Comparison of ENCODE assay signal across 15 cellular contexts in genomic region chr7:44280993-44281721, GRCh38. TPM values are rescaled to one million over a fixed set of nuclear protein-coding genes. Genes with fewer than 3 reads are reported as not detected.
DNase-seq lines count a peak whose midpoint lies in the region; ATAC-seq and TF ChIP-seq lines count a peak whose summit lies in the region.
"Had no signal": no experiment of that assay in that cellular context is flagged by ENCODE, and none has a peak within 500 bp of the region (broad histone marks: within the 10 kb centered on the region; RNA-seq: fewer than 3 reads in every experiment).

No MANE protein-coding gene starts in this region.

- no peak overlapping the region for H2AFZ ChIP-seq in trophoblast cell (ENCODE audit: insufficient read depth, low read length, poor library complexity)

- no peaks in the 10 kb centered on the region for H3K27me3 Mint-ChIP-seq in Caco-2 (ENCODE audit: insufficient read depth, unreplicated experiment)
- H3K27me3 Mint-ChIP-seq: B cell; stimulated activated naive CD8-positive, alpha-beta T cell treated with anti-CD3 and anti-CD28 coated beads, Interleukin-15, Interleukin-2, amounts not matched to agents 100 ng/mL and 50 ng/mL, for 24 hours had no signal

- H3K23ac ChIP-seq in trophoblast cell (ENCODE audit: low read length) = no peak overlapping the region

- H3K9me3 Mint-ChIP-seq in Caco-2 (ENCODE audit: unreplicated experiment) = no peaks in the 10 kb centered on the region
- H3K9me3 Mint-ChIP-seq: stimulated activated naive CD8-positive, alpha-beta T cell treated with anti-CD3 and anti-CD28 coated beads, Interleukin-15, Interleukin-2, amounts not matched to agents 100 ng/mL and 50 ng/mL, for 24 hours had no signal

- H4K12ac ChIP-seq in trophoblast cell (ENCODE audit: low read depth, low read length) = no peak overlapping the region

- no peaks in the 10 kb centered on the region for H3K79me2 ChIP-seq in trophoblast cell (ENCODE audit: control insufficient read depth, insufficient read depth, low read length, poor library complexity)

- H3K27me3 ChIP-seq in Caco-2 (replicated peaks; ENCODE audit: control insufficient read depth, insufficient read depth, low read length) = no peaks in the 10 kb centered on the region
- no peaks in the 10 kb centered on the region for H3K27me3 ChIP-seq in WERI-Rb-1 (ENCODE audit: insufficient read depth, low read depth, severe bottlenecking)
- H3K27me3 ChIP-seq in ovary = no peaks in the 10 kb centered on the region
- no peaks in the 10 kb centered on the region for H3K27me3 ChIP-seq in trophoblast cell (ENCODE audit: insufficient read depth, low read length)

- H2BK120ac ChIP-seq in trophoblast cell (ENCODE audit: insufficient read depth, low read length, poor library complexity) = no peak overlapping the region

- ATAC-seq in GM18861 (IDR thresholded peaks at IDR 0.05; ENCODE audit: unreplicated experiment) = no peak
- no peak for ATAC-seq in stimulated activated naive CD8-positive, alpha-beta T cell treated with anti-CD3 and anti-CD28 coated beads, Interleukin-15, Interleukin-2, amounts not matched to agents 100 U/mL and 50 U/mL, for 24 hours

- no peak overlapping the region for H3K4ac ChIP-seq in trophoblast cell (ENCODE audit: low read depth, low read length)

- no peak overlapping the region for H2AK5ac ChIP-seq in trophoblast cell (ENCODE audit: low read length)

- H3K36me3 ChIP-seq in Caco-2 (ENCODE audit: control insufficient read depth, insufficient read depth, low read length) (no peaks in the 10 kb centered on the region), WERI-Rb-1 (no peaks in the 10 kb centered on the region), ovary (no peaks in the 10 kb centered on the region), trophoblast cell (ENCODE audit: control insufficient read depth in 1 of 2, insufficient read depth in 2 of 2, low read length in 2 of 2) (no peaks in the 10 kb centered on the region)
- H3K36me3 ChIP-seq: prostate gland had no signal

- no peaks in the 10 kb centered on the region for H3K79me1 ChIP-seq in trophoblast cell (ENCODE audit: low read length)

- H3K4me1 Mint-ChIP-seq in Caco-2 (ENCODE audit: low read depth, unreplicated experiment) = no peaks in the 10 kb centered on the region
- H3K4me1 Mint-ChIP-seq: B cell had no signal

- H3K4me2 ChIP-seq in trophoblast cell (ENCODE audit: low read length) = no peak overlapping the region

- H2BK5ac ChIP-seq in trophoblast cell (ENCODE audit: low read depth, low read length, poor library complexity) = no peak overlapping the region

- intact Hi-C loops in Caco-2 (cut with micrococcal nuclease; ENCODE audit: unreplicated experiment) = no loop called here
- intact Hi-C loops in cardiac septum (cut with DNase I) = no loop called here
- intact Hi-C loops in ovary (cut with DNase I) = no loop called here

- no peak overlapping the region for H3K18ac ChIP-seq in trophoblast cell (ENCODE audit: low read length)

- no peaks in the 10 kb centered on the region for H3K9me3 ChIP-seq in Caco-2
- no peaks in the 10 kb centered on the region for H3K9me3 ChIP-seq in WERI-Rb-1 (ENCODE audit: severe bottlenecking)
- H3K9me3 ChIP-seq in ovary = no peaks in the 10 kb centered on the region
- H3K9me3 ChIP-seq in trophoblast cell (ENCODE audit: insufficient read depth, low read depth, low read length) = peaks cover 2% of the 10 kb centered on the region
- H3K9me3 ChIP-seq: prostate gland had no signal

- H3K4me3 ChIP-seq in Caco-2 (ENCODE audit: low read depth, low read length) (no peak overlapping the region), WERI-Rb-1 (ENCODE audit: low read depth, low read length) (no peak overlapping the region), ovary (no peak overlapping the region), trophoblast cell (ENCODE audit: low read depth, low read length) (no peak overlapping the region)
- H3K4me3 ChIP-seq: prostate gland had no signal

- H4K8ac ChIP-seq in trophoblast cell (ENCODE audit: low read depth, low read length) = no peak overlapping the region

- BruUV-seq in Caco-2 (replicated peaks; lab: Mats Ljungman, UMichigan) = no TSS peak

- H3K14ac ChIP-seq in trophoblast cell (ENCODE audit: low read length) = no peak overlapping the region

- TF ChIP-seq EP300 in ovary (IDR thresholded peaks at IDR 0.05) = no peak

- H3K9ac ChIP-seq in trophoblast cell (ENCODE audit: low read length) = no peak overlapping the region

- H3K4me3 Mint-ChIP-seq in Caco-2 (ENCODE audit: unreplicated experiment) = no peak overlapping the region
- H3K4me3 Mint-ChIP-seq: B cell; stimulated activated naive CD8-positive, alpha-beta T cell treated with anti-CD3 and anti-CD28 coated beads, Interleukin-15, Interleukin-2, amounts not matched to agents 100 ng/mL and 50 ng/mL, for 24 hours had no signal

- H2BK12ac ChIP-seq in trophoblast cell (ENCODE audit: low read length) = no peak overlapping the region

- TF ChIP-seq POLR2A in ovary (IDR thresholded peaks at IDR 0.05) = no peak

- H3K27ac ChIP-seq in WERI-Rb-1 (no peak overlapping the region), ovary (no peak overlapping the region), trophoblast cell (ENCODE audit: low read depth, low read length) (no peak overlapping the region)
- H3K27ac ChIP-seq: prostate gland had no signal

- TF ChIP-seq CTCF in Caco-2 (IDR thresholded peaks at IDR 0.05; ENCODE audit: insufficient read depth in 1 of 2, low read depth in 1 of 2, low read length in 1 of 2, severe bottlenecking in 1 of 2, unreplicated experiment in 1 of 2) (no peak), WERI-Rb-1 (IDR thresholded peaks at IDR 0.05; ENCODE audit: low read depth, low read length) (no peak), ovary (IDR thresholded peaks at IDR 0.05) (no peak)

- H4K91ac ChIP-seq in trophoblast cell (ENCODE audit: low read depth, low read length) = no peak overlapping the region

- CTCF ChIA-PET in Caco-2 (lab: Charles Lee) = no interaction called here

- peak overlapping the region; percentile 39 for H3K27ac Mint-ChIP-seq in Caco-2 (ENCODE audit: unreplicated experiment)

- H3K36me3 Mint-ChIP-seq in Caco-2 (ENCODE audit: insufficient read depth, unreplicated experiment) = no peaks in the 10 kb centered on the region

- WGBS in ovary, 3 donors = 83 to 91% (median 89%) methylated on average over 18 to 20 of the region's 20 CpGs
- no CpG with 5 or more reads among the region's 20 CpGs for WGBS in trophoblast cell (ENCODE audit: extremely low coverage, insufficient coverage, insufficient read length)

- H3K4me1 ChIP-seq in Caco-2 = no peaks in the 10 kb centered on the region
- H3K4me1 ChIP-seq in ovary (ENCODE audit: insufficient read depth) = no peaks in the 10 kb centered on the region
- H3K4me1 ChIP-seq in trophoblast cell (ENCODE audit: control insufficient read depth in 1 of 2, insufficient read depth in 2 of 2, low read length in 2 of 2) = no peaks in the 10 kb centered on the region
- H3K4me1 ChIP-seq: prostate gland had no signal

- DNase-seq in Caco-2 (peak in 1 of 2 experiments; percentile 36), WERI-Rb-1 (peak; percentile 5), cardiac septum (ENCODE audit: low spot score) (peak; percentile 73), ovary (peak; percentile 5 to 29 (median 10)), trophoblast cell (no peak), GDM1 (lab: John Stamatoyannopoulos, UW) (no peak)
- no peak for DNase-seq in stimulated activated naive CD8-positive, alpha-beta T cell treated with anti-CD3 and anti-CD28 coated beads, Interleukin-15, Interleukin-2, amounts not matched to agents 100 U/mL and 50 U/mL, for 24 hours
- DNase-seq: activated CD4-positive, CD25-positive, alpha-beta regulatory T cell treated with anti-CD3 and anti-CD28 coated beads, Interleukin-2, amount 50 U/mL, for 72 hours; mesenchymal stem cell; NCI-H1048; NCI-H446 treated with DMSO at 0.1 percent for 48 hours had no signal

- POLR2A ChIA-PET in Caco-2 (lab: Charles Lee) = no interaction called here

RNA-seq across cellular contexts. Expression of gene CAMK2B, which starts 44.2 kb away (rescaled TPM):
- total RNA-seq in Caco-2 (2022) (not detected in 2 replicates), cardiac septum (149 TPM), ovary (1 to 10 TPM in 1 of 7 donors, under 1 TPM in 4, not detected in 2; 0.24 to 1.4 (median 0.45) TPM)
- polyA plus RNA-seq in ovary = under 1 TPM; 0.22 to 0.48 TPM
- polyA plus RNA-seq in trophoblast cell (2013) = 0.08 and 0.19 TPM in 2 replicates
- total RNA-seq: B cell had no signal

Comparison
In these comparisons a context has a peak if more than half of its experiments do, and no peak if none do; other contexts are left out.
1. DNase-seq: peak in WERI-Rb-1 (single experiment), cardiac septum (single experiment) and ovary (5 of 5); none in stimulated activated naive CD8-positive, alpha-beta T cell treated with anti-CD3 and anti-CD28 coated beads, Interleukin-15, Interleukin-2, amounts not matched to agents 100 U/mL and 50 U/mL, for 24 hours (single experiment), trophoblast cell (0 of 2) and GDM1 (single experiment).
2. RNA of gene CAMK2B, which starts 44.2 kb away (total RNA-seq): 149 TPM in cardiac septum (single experiment); 0.24 to 1.4 TPM in ovary and not detected in Caco-2; every median in the first group is over 10 times any median in the second.